ENCODE assay signal across 9 cellular contexts in the genomic region with DNA sequence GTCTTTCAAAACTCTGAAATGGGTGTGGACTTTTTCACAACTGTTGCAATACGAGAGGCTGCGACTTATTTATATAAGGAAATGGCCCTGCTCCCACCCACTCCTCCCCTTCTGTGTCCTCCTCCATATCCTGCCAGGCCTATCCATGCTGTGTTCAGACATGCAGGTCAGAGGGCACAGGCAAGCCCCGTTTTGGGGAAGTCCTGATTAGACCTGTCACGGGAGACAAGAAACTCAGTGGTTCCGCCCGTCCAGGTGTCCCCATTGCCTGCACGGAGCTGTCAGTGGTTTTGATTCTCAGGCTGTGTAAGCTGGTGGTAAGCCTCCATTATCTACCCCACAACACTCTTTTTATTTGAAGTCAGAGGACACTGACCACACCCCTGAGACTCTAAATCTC.
DNase-seq lines count a peak whose midpoint lies in the region; ATAC-seq and TF ChIP-seq lines count a peak whose summit lies in the region.
"Had no signal": no experiment of that assay in that cellular context is flagged by ENCODE, and none has a peak within 500 bp of the region (broad histone marks: within the 10 kb centered on the region; RNA-seq: fewer than 3 reads in every experiment).

No MANE protein-coding gene starts in this region.

- DNase-seq in hippocampal formation (lab: John Stamatoyannopoulos, UW) = no peak
- no peak for DNase-seq in NK-92 treated with Interleukin-12 subunit alpha and Interleukin-12 subunit beta, amount 100 ng/mL, for 24 hours (lab: John Stamatoyannopoulos, UW)
- DNase-seq in erythroblast (lab: John Stamatoyannopoulos, UW) = no peak
- DNase-seq in ascending aorta (ENCODE audit: low spot score in 2 of 2) = no peak
- DNase-seq: DMS79 treated with DMSO at 0.1 percent for 48 hours had no signal

- TF ChIP-seq EP300 in gastroesophageal sphincter (IDR thresholded peaks at IDR 0.05) = no peak

- TF ChIP-seq POLR2A in gastroesophageal sphincter (IDR thresholded peaks at IDR 0.05) (no peak), erythroblast (IDR thresholded peaks at IDR 0.05; ENCODE audit: low read length) (no peak)

- ATAC-seq in GM18499 (IDR thresholded peaks at IDR 0.05; ENCODE audit: insufficient read depth, unreplicated experiment) (peak; percentile 33), GM21576 (IDR thresholded peaks at IDR 0.05; ENCODE audit: unreplicated experiment) (peak; percentile 65), HG03457 (IDR thresholded peaks at IDR 0.05; ENCODE audit: unreplicated experiment) (peak; percentile 63), gastroesophageal sphincter (peak; percentile 61)

- H3K36me3 ChIP-seq in gastroesophageal sphincter = no peaks in the 10 kb centered on the region
- H3K36me3 ChIP-seq in ascending aorta = no peaks in the 10 kb centered on the region

- H3K27me3 ChIP-seq in gastroesophageal sphincter (no peaks in the 10 kb centered on the region), ascending aorta (no peaks in the 10 kb centered on the region)

- no peak overlapping the region for H3K4me3 ChIP-seq in gastroesophageal sphincter
- no peak overlapping the region for H3K4me3 ChIP-seq in ascending aorta

- H3K9me3 ChIP-seq in gastroesophageal sphincter (no peaks in the 10 kb centered on the region), ascending aorta (no peaks in the 10 kb centered on the region)

- TF ChIP-seq CTCF in gastroesophageal sphincter (IDR thresholded peaks at IDR 0.05) (no peak), ascending aorta (IDR thresholded peaks at IDR 0.05) (no peak)

- H3K4me1 ChIP-seq in gastroesophageal sphincter (peaks cover 0 to 24% (median 0%) of the 10 kb centered on the region in 3 donors), ascending aorta (no peaks in the 10 kb centered on the region)

- H3K27ac ChIP-seq in gastroesophageal sphincter (no peak overlapping the region), ascending aorta (no peak overlapping the region)

- WGBS in gastroesophageal sphincter (ENCODE audit: low coverage in 1 of 2), 2 donors = 55% methylated on average over 3 of the region's 7 CpGs; no CpG with 5 or more reads in 1 of the 2 donors

- intact Hi-C loops in ascending aorta (cut with DNase I) = no loop called here
